In genomic region chr10:73850863-73851461, GRCh38 we compare ENCODE assay signal across 1 cellular context.
TF ChIP-seq lines count a peak whose summit lies in the region.

No MANE protein-coding gene starts in this region.

TF ChIP-seq in H1, 55 proteins besides CTCF, POLR2A, EP300 and RAD21:
- TF ChIP-seq SIX5 (IDR thresholded peaks at IDR 0.05; ENCODE audit: low read depth, low read length): no peak
- TF ChIP-seq CBX5 (IDR thresholded peaks at IDR 0.05; ENCODE audit: low read depth, low read length): no peak
- TF ChIP-seq E2F6 (IDR thresholded peaks at IDR 0.05): peak; percentile 62
- TF ChIP-seq ZNF274 (IDR thresholded peaks at IDR 0.05; ENCODE audit: borderline replicate concordance, extremely low read depth, low read length): no peak
- no peak for TF ChIP-seq PHF8 (conservative IDR thresholded peaks at IDR 0.05; ENCODE audit: low read depth, low read length)
- no peak for TF ChIP-seq EZH2 (IDR thresholded peaks at IDR 0.05; ENCODE audit: low read depth, low read length, severe bottlenecking)
- TF ChIP-seq TEAD4 (IDR thresholded peaks at IDR 0.05; ENCODE audit: low read depth, low read length): 0 out of 2 replicates have a peak, but pooled peaks have one; percentile 43
